In genomic region chr3:147415337-147415736, GRCh38 we compare ENCODE assay signal across 18 cellular contexts. TPM values are rescaled to one million over a fixed set of nuclear protein-coding genes. Genes with fewer than 3 reads are reported as not detected.
"Had no signal": no experiment of that assay in that cellular context is flagged by ENCODE, and none has a peak within 500 bp of the region (broad histone marks: within the 10 kb centered on the region; RNA-seq: fewer than 3 reads in every experiment).

No MANE protein-coding gene starts in this region.

- H3K4me3 Mint-ChIP-seq: activated B cell treated with CpG ODN at 0.5 μM for 24 hours; activated CD4-positive, alpha-beta T cell treated with anti-CD3 and anti-CD28 coated beads, Interleukin-2, amount 10 ng/mL, durations not matched to agents 24 days and 14 days; activated naive CD4-positive, alpha-beta T cell treated with anti-CD3 and anti-CD28 coated beads, Interleukin-2, amount 10 ng/mL, durations not matched to agents 7 days and 5 days; activated T-helper 17 cell treated with anti-CD3 and anti-CD28 coated beads, Interleukin-2, amount 50 U/mL, for 72 hours had no signal

- H3K36me3 ChIP-seq: adrenal gland, breast epithelium, gastrocnemius medialis, heart right ventricle, left ventricle myocardium inferior, upper lobe of left lung had no signal

- H3K4me1 Mint-ChIP-seq: activated T-helper 17 cell treated with anti-CD3 and anti-CD28 coated beads, Interleukin-2, amount 50 U/mL, for 72 hours had no signal

- DNase-seq: activated B cell treated with CpG ODN at 0.5 μM for 24 hours; activated CD4-positive, alpha-beta T cell treated with anti-CD3 and anti-CD28 coated beads, Interleukin-2, amount 10 ng/mL, durations not matched to agents 24 days and 14 days; activated naive CD4-positive, alpha-beta T cell treated with anti-CD3 and anti-CD28 coated beads, Interleukin-2, amount 10 ng/mL, durations not matched to agents 7 days and 5 days; adrenal gland; effector CD4-positive, alpha-beta T cell; gastrocnemius medialis; heart right ventricle; islet precursor cell; left ventricle myocardium inferior; psoas muscle; stimulated activated CD4-positive, alpha-beta T cell treated with anti-CD3 and anti-CD28 coated beads, Interleukin-2, amount 100 ng/mL, for 48 hours; stimulated activated naive CD4-positive, alpha-beta T cell treated with Interleukin-2 at 50 U/mL for 16 hours; upper lobe of left lung had no signal

- H3K9me3 Mint-ChIP-seq: activated B cell treated with CpG ODN at 0.5 μM for 24 hours had no signal

- H3K27ac Mint-ChIP-seq: activated B cell treated with CpG ODN at 0.5 μM for 24 hours; activated CD4-positive, alpha-beta T cell treated with anti-CD3 and anti-CD28 coated beads, Interleukin-2, amount 10 ng/mL, durations not matched to agents 24 days and 14 days; activated naive CD4-positive, alpha-beta T cell treated with anti-CD3 and anti-CD28 coated beads, Interleukin-2, amount 10 ng/mL, durations not matched to agents 7 days and 5 days; activated T-helper 17 cell treated with anti-CD3 and anti-CD28 coated beads, Interleukin-2, amount 50 U/mL, for 72 hours had no signal

- H3K27ac ChIP-seq: adrenal gland, breast epithelium, heart right ventricle, left ventricle myocardium inferior, psoas muscle, upper lobe of left lung had no signal

- ATAC-seq: activated T-helper 17 cell treated with anti-CD3 and anti-CD28 coated beads, Interleukin-2, amount 50 U/mL, for 72 hours; gastrocnemius medialis; heart right ventricle; psoas muscle; SK-N-SH treated with all-trans-retinoic acid at 6 μM for 48 hours had no signal

- H3K4me3 ChIP-seq: adrenal gland, breast epithelium, heart right ventricle, left ventricle myocardium inferior, upper lobe of left lung had no signal

- H3K9me3 ChIP-seq: adrenal gland, gastrocnemius medialis, left ventricle myocardium inferior, psoas muscle had no signal

RNA-seq across cellular contexts. Expression of gene ZIC1, which starts 6.2 kb away (rescaled TPM):
- total RNA-seq: activated B cell treated with CpG ODN at 0.5 μM for 24 hours; activated CD4-positive, alpha-beta T cell treated with anti-CD3 and anti-CD28 coated beads, Interleukin-2, amount 10 ng/mL, durations not matched to agents 24 days and 14 days; activated T-helper 17 cell treated with anti-CD3 and anti-CD28 coated beads, Interleukin-2, amount 50 U/mL, for 72 hours; fibroblast of lung; heart right ventricle; left ventricle myocardium inferior; T-helper 1 cell treated with Interleukin-12 subunit alpha and Interleukin-12 subunit beta and Interleukin-4 antibody, amounts not matched to agents 30 ng/mL and 1 ng/mL, for 36 hours; upper lobe of left lung had no signal
- polyA plus RNA-seq: heart right ventricle had no signal

RNA-seq across cellular contexts. Expression of gene ZIC4, which starts 9.0 kb away (rescaled TPM):
- total RNA-seq: activated B cell treated with CpG ODN at 0.5 μM for 24 hours; activated CD4-positive, alpha-beta T cell treated with anti-CD3 and anti-CD28 coated beads, Interleukin-2, amount 10 ng/mL, durations not matched to agents 24 days and 14 days; activated T-helper 17 cell treated with anti-CD3 and anti-CD28 coated beads, Interleukin-2, amount 50 U/mL, for 72 hours; adrenal gland; fibroblast of lung; heart right ventricle; left ventricle myocardium inferior; T-helper 1 cell treated with Interleukin-12 subunit alpha and Interleukin-12 subunit beta and Interleukin-4 antibody, amounts not matched to agents 30 ng/mL and 1 ng/mL, for 36 hours; upper lobe of left lung had no signal
- polyA plus RNA-seq: fibroblast of lung, heart right ventricle had no signal
